In the genomic region with DNA sequence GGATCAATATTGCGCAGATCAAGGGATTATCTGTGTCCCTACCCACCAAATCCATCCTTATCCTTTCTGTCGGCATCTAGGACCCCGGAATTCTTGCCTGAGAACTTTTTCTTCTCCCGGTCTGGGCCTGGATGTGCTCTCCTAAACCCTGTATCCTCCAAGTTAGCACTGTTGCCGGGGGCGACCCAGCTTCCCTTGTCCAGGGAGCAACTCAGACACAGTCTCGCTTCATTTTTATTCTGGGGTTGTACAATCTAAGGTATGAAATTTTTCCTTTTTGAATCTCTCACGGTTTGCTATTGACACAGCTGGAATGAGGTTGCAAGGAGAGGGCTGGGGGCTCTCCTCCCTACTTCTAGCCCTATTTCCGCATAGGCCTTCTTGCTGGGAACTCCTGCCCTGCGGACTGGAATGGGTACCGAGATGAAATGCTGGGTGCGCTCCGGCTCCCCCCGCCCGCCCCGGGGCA, we compare ENCODE assay signal across 8 cellular contexts. TPM values are rescaled to one million over a fixed set of nuclear protein-coding genes. Genes with fewer than 3 reads are reported as not detected.
DNase-seq lines count a peak whose midpoint lies in the region; ATAC-seq, FAIRE-seq and TF ChIP-seq lines count a peak whose summit lies in the region.

No MANE protein-coding gene starts in this region.

- peak overlapping the region; percentile 39 for H3K27ac ChIP-seq in WERI-Rb-1
- H3K27ac ChIP-seq in right cardiac atrium (ENCODE audit: low read length): peak overlapping the region; percentile 79
- peak overlapping the region; percentile 85 to 88 for H3K27ac ChIP-seq in small intestine (ENCODE audit: low read depth in 1 of 2, low read length in 1 of 2)

- DNase-seq in Right ventricle myocardium superior (peak; percentile 46), left ventricle myocardium superior (no peak), WERI-Rb-1 (no peak), right cardiac atrium (peak in 2 of 3 donors; percentile 35 to 67), small intestine (no peak), NCI-H2227 (lab: John Stamatoyannopoulos, UW; ENCODE audit: unreplicated experiment) (no peak)
- DNase-seq in stimulated activated CD8-positive, alpha-beta memory T cell treated with anti-CD3 and anti-CD28 coated beads, Interleukin-4, amount 100 ng/mL, for 48 hours: no peak

- no peak for FAIRE-seq in small intestine (lab: Jason Lieb, UNC)

- intact Hi-C loops in Right ventricle myocardium superior (cut with DNase I) (no loop called here), left ventricle myocardium superior (cut with micrococcal nuclease) (no loop called here), right cardiac atrium (cut with DNase I) (no loop called here)

- 29% methylated on average over 16 of the region's 16 CpGs for WGBS in right cardiac atrium
- WGBS in small intestine, 3 donors: 23 to 30% (median 28%) methylated on average over 16 of the region's 16 CpGs

- H3K4me1 ChIP-seq in right cardiac atrium (ENCODE audit: control insufficient read depth, insufficient read depth, low read length) (peaks cover 4% of the 10 kb centered on the region), small intestine (ENCODE audit: control insufficient read depth in 2 of 2, insufficient read depth in 1 of 2, low read depth in 1 of 2, low read length in 1 of 2) (peaks cover 5 to 14% of the 10 kb centered on the region in 2 donors)

- H3K4me3 ChIP-seq in WERI-Rb-1 (ENCODE audit: low read depth, low read length): peak overlapping the region; percentile 74
- peak overlapping the region; percentile 55 for H3K4me3 ChIP-seq in right cardiac atrium (ENCODE audit: low read length)
- H3K4me3 ChIP-seq in small intestine (ENCODE audit: low read depth in 1 of 2, low read length in 2 of 2): peak overlapping the region in 1 of 2 donors; percentile 88

- H3K36me3 ChIP-seq in WERI-Rb-1: peaks cover 13% of the 10 kb centered on the region
- H3K36me3 ChIP-seq in small intestine (ENCODE audit: control insufficient read depth in 2 of 2, insufficient read depth in 2 of 2, low read length in 2 of 2): peaks cover 2 to 4% of the 10 kb centered on the region in 2 donors

- H3K27me3 ChIP-seq in WERI-Rb-1 (ENCODE audit: insufficient read depth, low read depth, severe bottlenecking) (no peaks in the 10 kb centered on the region), right cardiac atrium (ENCODE audit: control insufficient read depth, insufficient read depth) (no peaks in the 10 kb centered on the region), small intestine (ENCODE audit: control insufficient read depth in 2 of 2, insufficient read depth in 2 of 2, low read length in 2 of 2) (no peaks in the 10 kb centered on the region)

- H3K9me3 ChIP-seq in WERI-Rb-1 (ENCODE audit: severe bottlenecking) (no peaks in the 10 kb centered on the region), right cardiac atrium (ENCODE audit: control insufficient read depth, low read length) (no peaks in the 10 kb centered on the region), small intestine (ENCODE audit: control insufficient read depth, low read depth) (no peaks in the 10 kb centered on the region)

- no peak for TF ChIP-seq CTCF in WERI-Rb-1 (IDR thresholded peaks at IDR 0.05; ENCODE audit: low read depth, low read length)

- ATAC-seq in Right ventricle myocardium superior (ENCODE audit: poor library complexity) (no peak), left ventricle myocardium superior (no peak), right cardiac atrium (peak in 1 of 2 donors; percentile 1), GM18861 (IDR thresholded peaks at IDR 0.05; ENCODE audit: unreplicated experiment) (no peak)

RNA-seq across cellular contexts. Expression of gene PNP, which starts 0.4 kb away (rescaled TPM):
- 6.2 TPM for total RNA-seq in Right ventricle myocardium superior
- total RNA-seq in left ventricle myocardium superior: 6.5 TPM
- total RNA-seq in right cardiac atrium: 10 to 100 TPM in 1 of 4 donors, 1 to 10 TPM in 3; 6.2 to 17.2 (median 7.2) TPM
- 8.6 TPM for polyA plus RNA-seq in right cardiac atrium
- polyA plus RNA-seq in small intestine: 100 to 1,000 TPM; 174 to 353 (median 230) TPM

RNA-seq across cellular contexts. Expression of gene PIP4P1, which starts 7.6 kb away (rescaled TPM):
- total RNA-seq in Right ventricle myocardium superior (18.4 TPM), left ventricle myocardium superior (17.7 TPM), right cardiac atrium (10 to 100 TPM; 16.2 to 23.7 (median 23.4) TPM)
- polyA plus RNA-seq in right cardiac atrium (21.0 TPM), small intestine (10 to 100 TPM; 37.6 to 55.1 (median 53.7) TPM)

RNA-seq across cellular contexts. Expression of gene APEX1, which starts 13.8 kb away (rescaled TPM):
- total RNA-seq in Right ventricle myocardium superior (69.2 TPM), left ventricle myocardium superior (68.2 TPM), right cardiac atrium (10 to 100 TPM; 71.5 to 95.2 (median 90.3) TPM)
- polyA plus RNA-seq in right cardiac atrium (75.8 TPM), small intestine (100 to 1,000 TPM; 122 to 203 (median 178) TPM)

RNA-seq across cellular contexts. Expression of gene OSGEP, which starts 14.2 kb away (rescaled TPM):
- 15.6 TPM for total RNA-seq in Right ventricle myocardium superior
- 15.3 TPM for total RNA-seq in left ventricle myocardium superior
- 10 to 100 TPM; 17.6 to 21.9 (median 19.5) TPM for total RNA-seq in right cardiac atrium
- 18.1 TPM for polyA plus RNA-seq in right cardiac atrium
- polyA plus RNA-seq in small intestine: 10 to 100 TPM; 38.6 to 45.8 (median 45.7) TPM

RNA-seq across cellular contexts. Expression of gene KLHL33, which starts 32.8 kb away (rescaled TPM):
- total RNA-seq in Right ventricle myocardium superior (0.70 TPM), left ventricle myocardium superior (0.77 TPM), right cardiac atrium (1 to 10 TPM in 2 of 4 donors, under 1 TPM in 2; 0.33 to 1.7 (median 0.92) TPM)
- polyA plus RNA-seq in right cardiac atrium (0.68 TPM), small intestine (under 1 TPM in 2 of 3 donors, not detected in 1; under 0.01 to 0.07 TPM)

Comparison
In these comparisons a context has a peak if more than half of its experiments do, and no peak if none do; other contexts are left out.
1. DNase-seq: peak in Right ventricle myocardium superior (single experiment) and right cardiac atrium (2 of 3); none in left ventricle myocardium superior (single experiment), WERI-Rb-1 (single experiment), small intestine (single experiment), stimulated activated CD8-positive, alpha-beta memory T cell treated with anti-CD3 and anti-CD28 coated beads, Interleukin-4, amount 100 ng/mL, for 48 hours (single experiment) and NCI-H2227 (single experiment).
2. Peak in every context shown above with its lines, with median percentiles within 50 percentile points of each other: H3K27ac ChIP-seq.